In the genomic region with DNA sequence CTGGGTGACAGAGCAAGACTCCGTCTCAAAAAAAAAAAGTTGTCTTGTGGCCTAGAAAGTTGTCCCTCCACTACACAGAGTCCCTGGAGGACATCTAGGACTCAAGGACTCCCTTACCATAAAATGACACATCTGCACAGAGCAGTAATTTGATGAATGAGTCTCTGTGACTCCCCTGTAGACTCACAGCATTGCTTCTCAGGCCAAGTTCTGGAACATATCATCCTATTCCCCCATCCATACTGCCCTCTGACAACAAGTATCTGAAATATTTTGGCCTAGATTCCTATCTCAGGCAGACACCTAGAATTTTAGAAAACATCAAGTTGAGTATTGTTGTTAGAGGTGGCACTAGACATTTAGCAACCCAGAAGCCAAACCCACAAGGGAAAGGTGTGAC, we compare ENCODE assay signal across 16 cellular contexts.
"Had no signal": no experiment of that assay in that cellular context is flagged by ENCODE, and none has a peak within 500 bp of the region (broad histone marks: within the 10 kb centered on the region; RNA-seq: fewer than 3 reads in every experiment).

No MANE protein-coding gene starts in this region.

- H3K27ac ChIP-seq: body of pancreas, coronary artery, thoracic aorta, upper lobe of right lung had no signal

- H3K9me3 ChIP-seq: body of pancreas, thoracic aorta, upper lobe of right lung had no signal

- H3K36me3 ChIP-seq: thoracic aorta, upper lobe of right lung had no signal

- ATAC-seq: activated CD8-positive, alpha-beta T cell treated with anti-CD3 and anti-CD28 coated beads, Interleukin-2, amount 10 ng/mL, durations not matched to agents 7 days and 5 days; activated naive CD4-positive, alpha-beta T cell treated with anti-CD3 and anti-CD28 coated beads, Interleukin-2, amount 50 U/mL, for 72 hours; body of pancreas; left ventricle myocardium superior; sciatic nerve; upper lobe of right lung had no signal

- H3K4me1 ChIP-seq: body of pancreas, upper lobe of right lung had no signal

- H3K27me3 ChIP-seq: body of pancreas, upper lobe of right lung had no signal

- H3K4me3 ChIP-seq: body of pancreas, coronary artery, thoracic aorta, upper lobe of right lung had no signal

- DNase-seq: activated CD4-positive, alpha-beta T cell treated with anti-CD3 and anti-CD28 coated beads, Interleukin-2, amount 10 ng/mL, durations not matched to agents 24 days and 14 days; activated CD4-positive, CD25-positive, alpha-beta regulatory T cell; activated CD8-positive, alpha-beta memory T cell treated with anti-CD3 and anti-CD28 coated beads, Interleukin-2, amount 50 U/mL, for 4 hours; activated CD8-positive, alpha-beta T cell treated with anti-CD3 and anti-CD28 coated beads, Interleukin-2, amount 10 ng/mL, durations not matched to agents 7 days and 5 days; activated effector memory CD4-positive, alpha-beta T cell treated with anti-CD3 and anti-CD28 coated beads, Interleukin-2, amount 50 U/mL, for 16 hours; activated T-cell treated with anti-CD3 and anti-CD28 coated beads, Interleukin-2, amount 50 U/mL, for 48 hours; amygdala; body of pancreas; hippocampal formation; left ventricle myocardium superior; nucleus accumbens; upper lobe of right lung had no signal
